Comparison of ENCODE assay signal across 1 cellular context in the genomic region with DNA sequence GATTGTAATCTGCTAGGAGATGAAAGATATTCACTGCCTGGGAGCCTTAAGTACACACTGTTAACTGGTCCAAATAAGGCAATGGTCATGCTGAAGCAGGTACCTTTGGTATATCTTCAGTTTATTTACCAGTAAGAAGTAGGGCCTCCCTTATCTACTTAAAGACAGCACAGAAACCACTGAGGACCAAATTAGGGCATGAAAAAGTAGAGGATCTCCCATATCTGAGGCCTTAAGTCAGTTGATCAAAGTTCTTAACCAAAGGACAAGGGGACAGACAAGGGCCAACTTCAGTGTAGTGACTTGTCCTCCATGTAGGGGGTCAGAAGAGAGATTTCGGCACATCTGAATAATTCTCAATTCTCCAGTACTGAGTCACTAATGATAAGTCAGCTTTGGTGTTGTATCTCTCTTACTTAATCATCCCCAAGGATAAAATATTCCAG.
A peak's percentile ranks its signal among the peaks of the same experiment; 100 is the strongest.
TF ChIP-seq lines count a peak whose summit lies in the region.

No MANE protein-coding gene starts in this region.

TF ChIP-seq in K562, 482 proteins besides CTCF, POLR2A, EP300 and RAD21 (continued from another document and continues in another):
- no peak for TF ChIP-seq EGR1 (conservative IDR thresholded peaks at IDR 0.05)
- TF ChIP-seq GATA2 (CRISPR knock-in tag; IDR thresholded peaks at IDR 0.05) = peak; percentile 3; the same call in 1 of the 2 replicates
- peak; percentile 25; the same call in 1 of the 2 replicates for TF ChIP-seq PML (IDR thresholded peaks at IDR 0.05; ENCODE audit: low read length)
- no peak for TF ChIP-seq FOXJ3 (CRISPR knock-in tag; IDR thresholded peaks at IDR 0.05)
- TF ChIP-seq, protein P1, sequence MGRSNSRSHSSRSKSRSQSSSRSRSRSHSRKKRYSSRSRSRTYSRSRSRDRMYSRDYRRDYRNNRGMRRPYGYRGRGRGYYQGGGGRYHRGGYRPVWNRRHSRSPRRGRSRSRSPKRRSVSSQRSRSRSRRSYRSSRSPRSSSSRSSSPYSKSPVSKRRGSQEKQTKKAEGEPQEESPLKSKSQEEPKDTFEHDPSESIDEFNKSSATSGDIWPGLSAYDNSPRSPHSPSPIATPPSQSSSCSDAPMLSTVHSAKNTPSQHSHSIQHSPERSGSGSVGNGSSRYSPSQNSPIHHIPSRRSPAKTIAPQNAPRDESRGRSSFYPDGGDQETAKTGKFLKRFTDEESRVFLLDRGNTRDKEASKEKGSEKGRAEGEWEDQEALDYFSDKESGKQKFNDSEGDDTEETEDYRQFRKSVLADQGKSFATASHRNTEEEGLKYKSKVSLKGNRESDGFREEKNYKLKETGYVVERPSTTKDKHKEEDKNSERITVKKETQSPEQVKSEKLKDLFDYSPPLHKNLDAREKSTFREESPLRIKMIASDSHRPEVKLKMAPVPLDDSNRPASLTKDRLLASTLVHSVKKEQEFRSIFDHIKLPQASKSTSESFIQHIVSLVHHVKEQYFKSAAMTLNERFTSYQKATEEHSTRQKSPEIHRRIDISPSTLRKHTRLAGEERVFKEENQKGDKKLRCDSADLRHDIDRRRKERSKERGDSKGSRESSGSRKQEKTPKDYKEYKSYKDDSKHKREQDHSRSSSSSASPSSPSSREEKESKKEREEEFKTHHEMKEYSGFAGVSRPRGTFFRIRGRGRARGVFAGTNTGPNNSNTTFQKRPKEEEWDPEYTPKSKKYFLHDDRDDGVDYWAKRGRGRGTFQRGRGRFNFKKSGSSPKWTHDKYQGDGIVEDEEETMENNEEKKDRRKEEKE (IDR thresholded peaks at IDR 0.05; ENCODE audit: borderline replicate concordance in 1 of 2, control insufficient read depth in 1 of 2, low read depth in 2 of 2, low read length in 1 of 2) = no peak
- no peak for TF ChIP-seq ATF1 (CRISPR knock-in tag; IDR thresholded peaks at IDR 0.05)
- TF ChIP-seq ATF1 (tag; IDR thresholded peaks at IDR 0.05) = no peak
- no peak for TF ChIP-seq ZNF707 (CRISPR knock-in tag; conservative IDR thresholded peaks at IDR 0.05)
- TF ChIP-seq, protein P2, sequence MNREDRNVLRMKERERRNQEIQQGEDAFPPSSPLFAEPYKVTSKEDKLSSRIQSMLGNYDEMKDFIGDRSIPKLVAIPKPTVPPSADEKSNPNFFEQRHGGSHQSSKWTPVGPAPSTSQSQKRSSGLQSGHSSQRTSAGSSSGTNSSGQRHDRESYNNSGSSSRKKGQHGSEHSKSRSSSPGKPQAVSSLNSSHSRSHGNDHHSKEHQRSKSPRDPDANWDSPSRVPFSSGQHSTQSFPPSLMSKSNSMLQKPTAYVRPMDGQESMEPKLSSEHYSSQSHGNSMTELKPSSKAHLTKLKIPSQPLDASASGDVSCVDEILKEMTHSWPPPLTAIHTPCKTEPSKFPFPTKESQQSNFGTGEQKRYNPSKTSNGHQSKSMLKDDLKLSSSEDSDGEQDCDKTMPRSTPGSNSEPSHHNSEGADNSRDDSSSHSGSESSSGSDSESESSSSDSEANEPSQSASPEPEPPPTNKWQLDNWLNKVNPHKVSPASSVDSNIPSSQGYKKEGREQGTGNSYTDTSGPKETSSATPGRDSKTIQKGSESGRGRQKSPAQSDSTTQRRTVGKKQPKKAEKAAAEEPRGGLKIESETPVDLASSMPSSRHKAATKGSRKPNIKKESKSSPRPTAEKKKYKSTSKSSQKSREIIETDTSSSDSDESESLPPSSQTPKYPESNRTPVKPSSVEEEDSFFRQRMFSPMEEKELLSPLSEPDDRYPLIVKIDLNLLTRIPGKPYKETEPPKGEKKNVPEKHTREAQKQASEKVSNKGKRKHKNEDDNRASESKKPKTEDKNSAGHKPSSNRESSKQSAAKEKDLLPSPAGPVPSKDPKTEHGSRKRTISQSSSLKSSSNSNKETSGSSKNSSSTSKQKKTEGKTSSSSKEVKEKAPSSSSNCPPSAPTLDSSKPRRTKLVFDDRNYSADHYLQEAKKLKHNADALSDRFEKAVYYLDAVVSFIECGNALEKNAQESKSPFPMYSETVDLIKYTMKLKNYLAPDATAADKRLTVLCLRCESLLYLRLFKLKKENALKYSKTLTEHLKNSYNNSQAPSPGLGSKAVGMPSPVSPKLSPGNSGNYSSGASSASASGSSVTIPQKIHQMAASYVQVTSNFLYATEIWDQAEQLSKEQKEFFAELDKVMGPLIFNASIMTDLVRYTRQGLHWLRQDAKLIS (CRISPR knock-in tag; IDR thresholded peaks at IDR 0.05) = no peak
- TF ChIP-seq ZNF766 (CRISPR knock-in tag; conservative IDR thresholded peaks at IDR 0.05) = peak; percentile 85
- TF ChIP-seq, protein P3, sequence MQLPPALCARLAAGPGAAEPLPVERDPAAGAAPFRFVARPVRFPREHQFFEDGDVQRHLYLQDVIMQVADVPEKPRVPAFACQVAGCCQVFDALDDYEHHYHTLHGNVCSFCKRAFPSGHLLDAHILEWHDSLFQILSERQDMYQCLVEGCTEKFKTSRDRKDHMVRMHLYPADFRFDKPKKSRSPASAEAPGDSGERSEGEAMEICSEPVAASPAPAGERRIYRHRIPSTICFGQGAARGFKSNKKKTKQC (CRISPR knock-in tag; IDR thresholded peaks at IDR 0.05) = no peak
- TF ChIP-seq, protein P4, sequence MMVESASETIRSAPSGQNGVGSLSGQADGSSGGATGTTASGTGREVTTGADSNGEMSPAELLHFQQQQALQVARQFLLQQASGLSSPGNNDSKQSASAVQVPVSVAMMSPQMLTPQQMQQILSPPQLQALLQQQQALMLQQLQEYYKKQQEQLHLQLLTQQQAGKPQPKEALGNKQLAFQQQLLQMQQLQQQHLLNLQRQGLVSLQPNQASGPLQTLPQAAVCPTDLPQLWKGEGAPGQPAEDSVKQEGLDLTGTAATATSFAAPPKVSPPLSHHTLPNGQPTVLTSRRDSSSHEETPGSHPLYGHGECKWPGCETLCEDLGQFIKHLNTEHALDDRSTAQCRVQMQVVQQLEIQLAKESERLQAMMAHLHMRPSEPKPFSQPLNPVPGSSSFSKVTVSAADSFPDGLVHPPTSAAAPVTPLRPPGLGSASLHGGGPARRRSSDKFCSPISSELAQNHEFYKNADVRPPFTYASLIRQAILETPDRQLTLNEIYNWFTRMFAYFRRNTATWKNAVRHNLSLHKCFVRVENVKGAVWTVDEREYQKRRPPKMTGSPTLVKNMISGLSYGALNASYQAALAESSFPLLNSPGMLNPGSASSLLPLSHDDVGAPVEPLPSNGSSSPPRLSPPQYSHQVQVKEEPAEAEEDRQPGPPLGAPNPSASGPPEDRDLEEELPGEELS (CRISPR knock-in tag; IDR thresholded peaks at IDR 0.05; ENCODE audit: borderline replicate concordance) = no peak
- peak; percentile 21; the same call in 1 of the 2 replicates for TF ChIP-seq BACH1 (tag; IDR thresholded peaks at IDR 0.05)
- peak; percentile 39; the same call in 1 of the 2 replicates for TF ChIP-seq RBFOX2 (IDR thresholded peaks at IDR 0.05; ENCODE audit: low read depth, low read length)
- TF ChIP-seq ZKSCAN1 (IDR thresholded peaks at IDR 0.05; ENCODE audit: low read depth, low read length) = no peak
- no peak for TF ChIP-seq NR2F6 (CRISPR knock-in tag; IDR thresholded peaks at IDR 0.05)
- no peak for TF ChIP-seq ZNF561 (CRISPR knock-in tag; conservative IDR thresholded peaks at IDR 0.05)
- TF ChIP-seq ZNF507 (tag; conservative IDR thresholded peaks at IDR 0.05) = no peak
- TF ChIP-seq BCL6 (CRISPR knock-in tag; IDR thresholded peaks at IDR 0.05) = no peak
- TF ChIP-seq ARID1B (IDR thresholded peaks at IDR 0.05) = peak; percentile 62
- TF ChIP-seq, protein P5, sequence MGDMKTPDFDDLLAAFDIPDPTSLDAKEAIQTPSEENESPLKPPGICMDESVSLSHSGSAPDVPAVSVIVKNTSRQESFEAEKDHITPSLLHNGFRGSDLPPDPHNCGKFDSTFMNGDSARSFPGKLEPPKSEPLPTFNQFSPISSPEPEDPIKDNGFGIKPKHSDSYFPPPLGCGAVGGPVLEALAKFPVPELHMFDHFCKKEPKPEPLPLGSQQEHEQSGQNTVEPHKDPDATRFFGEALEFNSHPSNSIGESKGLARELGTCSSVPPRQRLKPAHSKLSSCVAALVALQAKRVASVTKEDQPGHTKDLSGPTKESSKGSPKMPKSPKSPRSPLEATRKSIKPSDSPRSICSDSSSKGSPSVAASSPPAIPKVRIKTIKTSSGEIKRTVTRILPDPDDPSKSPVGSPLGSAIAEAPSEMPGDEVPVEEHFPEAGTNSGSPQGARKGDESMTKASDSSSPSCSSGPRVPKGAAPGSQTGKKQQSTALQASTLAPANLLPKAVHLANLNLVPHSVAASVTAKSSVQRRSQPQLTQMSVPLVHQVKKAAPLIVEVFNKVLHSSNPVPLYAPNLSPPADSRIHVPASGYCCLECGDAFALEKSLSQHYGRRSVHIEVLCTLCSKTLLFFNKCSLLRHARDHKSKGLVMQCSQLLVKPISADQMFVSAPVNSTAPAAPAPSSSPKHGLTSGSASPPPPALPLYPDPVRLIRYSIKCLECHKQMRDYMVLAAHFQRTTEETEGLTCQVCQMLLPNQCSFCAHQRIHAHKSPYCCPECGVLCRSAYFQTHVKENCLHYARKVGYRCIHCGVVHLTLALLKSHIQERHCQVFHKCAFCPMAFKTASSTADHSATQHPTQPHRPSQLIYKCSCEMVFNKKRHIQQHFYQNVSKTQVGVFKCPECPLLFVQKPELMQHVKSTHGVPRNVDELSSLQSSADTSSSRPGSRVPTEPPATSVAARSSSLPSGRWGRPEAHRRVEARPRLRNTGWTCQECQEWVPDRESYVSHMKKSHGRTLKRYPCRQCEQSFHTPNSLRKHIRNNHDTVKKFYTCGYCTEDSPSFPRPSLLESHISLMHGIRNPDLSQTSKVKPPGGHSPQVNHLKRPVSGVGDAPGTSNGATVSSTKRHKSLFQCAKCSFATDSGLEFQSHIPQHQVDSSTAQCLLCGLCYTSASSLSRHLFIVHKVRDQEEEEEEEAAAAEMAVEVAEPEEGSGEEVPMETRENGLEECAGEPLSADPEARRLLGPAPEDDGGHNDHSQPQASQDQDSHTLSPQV (IDR thresholded peaks at IDR 0.05) = peak; percentile 37; the same call in 1 of the 2 replicates
- TF ChIP-seq ZNF324 (CRISPR knock-in tag; IDR thresholded peaks at IDR 0.05) = no peak
- TF ChIP-seq, protein P6, sequence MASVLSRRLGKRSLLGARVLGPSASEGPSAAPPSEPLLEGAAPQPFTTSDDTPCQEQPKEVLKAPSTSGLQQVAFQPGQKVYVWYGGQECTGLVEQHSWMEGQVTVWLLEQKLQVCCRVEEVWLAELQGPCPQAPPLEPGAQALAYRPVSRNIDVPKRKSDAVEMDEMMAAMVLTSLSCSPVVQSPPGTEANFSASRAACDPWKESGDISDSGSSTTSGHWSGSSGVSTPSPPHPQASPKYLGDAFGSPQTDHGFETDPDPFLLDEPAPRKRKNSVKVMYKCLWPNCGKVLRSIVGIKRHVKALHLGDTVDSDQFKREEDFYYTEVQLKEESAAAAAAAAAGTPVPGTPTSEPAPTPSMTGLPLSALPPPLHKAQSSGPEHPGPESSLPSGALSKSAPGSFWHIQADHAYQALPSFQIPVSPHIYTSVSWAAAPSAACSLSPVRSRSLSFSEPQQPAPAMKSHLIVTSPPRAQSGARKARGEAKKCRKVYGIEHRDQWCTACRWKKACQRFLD (CRISPR knock-in tag; IDR thresholded peaks at IDR 0.05) = peak; percentile 0; the same call in 1 of the 2 replicates
- no peak for TF ChIP-seq SRSF3 (IDR thresholded peaks at IDR 0.05; ENCODE audit: insufficient read depth, low read length)
- no peak for TF ChIP-seq NRF1 (conservative IDR thresholded peaks at IDR 0.05 in 1 of 2, IDR thresholded peaks at IDR 0.05 in 1 of 2)
- TF ChIP-seq GTF2A2 (tag; IDR thresholded peaks at IDR 0.05) = no peak
- TF ChIP-seq MTA2 (IDR thresholded peaks at IDR 0.05; ENCODE audit: low read depth) = no peak
- peak; percentile 85 for TF ChIP-seq FOXJ2 (tag; IDR thresholded peaks at IDR 0.05)
- TF ChIP-seq POU5F1 (IDR thresholded peaks at IDR 0.05; ENCODE audit: borderline replicate concordance, low read depth, low read length, partially characterized antibody) = no peak
- TF ChIP-seq SNRNP70 (optimal IDR thresholded peaks at IDR 0.05; ENCODE audit: low read depth, low read length) = no peak
- TF ChIP-seq, protein P7, sequence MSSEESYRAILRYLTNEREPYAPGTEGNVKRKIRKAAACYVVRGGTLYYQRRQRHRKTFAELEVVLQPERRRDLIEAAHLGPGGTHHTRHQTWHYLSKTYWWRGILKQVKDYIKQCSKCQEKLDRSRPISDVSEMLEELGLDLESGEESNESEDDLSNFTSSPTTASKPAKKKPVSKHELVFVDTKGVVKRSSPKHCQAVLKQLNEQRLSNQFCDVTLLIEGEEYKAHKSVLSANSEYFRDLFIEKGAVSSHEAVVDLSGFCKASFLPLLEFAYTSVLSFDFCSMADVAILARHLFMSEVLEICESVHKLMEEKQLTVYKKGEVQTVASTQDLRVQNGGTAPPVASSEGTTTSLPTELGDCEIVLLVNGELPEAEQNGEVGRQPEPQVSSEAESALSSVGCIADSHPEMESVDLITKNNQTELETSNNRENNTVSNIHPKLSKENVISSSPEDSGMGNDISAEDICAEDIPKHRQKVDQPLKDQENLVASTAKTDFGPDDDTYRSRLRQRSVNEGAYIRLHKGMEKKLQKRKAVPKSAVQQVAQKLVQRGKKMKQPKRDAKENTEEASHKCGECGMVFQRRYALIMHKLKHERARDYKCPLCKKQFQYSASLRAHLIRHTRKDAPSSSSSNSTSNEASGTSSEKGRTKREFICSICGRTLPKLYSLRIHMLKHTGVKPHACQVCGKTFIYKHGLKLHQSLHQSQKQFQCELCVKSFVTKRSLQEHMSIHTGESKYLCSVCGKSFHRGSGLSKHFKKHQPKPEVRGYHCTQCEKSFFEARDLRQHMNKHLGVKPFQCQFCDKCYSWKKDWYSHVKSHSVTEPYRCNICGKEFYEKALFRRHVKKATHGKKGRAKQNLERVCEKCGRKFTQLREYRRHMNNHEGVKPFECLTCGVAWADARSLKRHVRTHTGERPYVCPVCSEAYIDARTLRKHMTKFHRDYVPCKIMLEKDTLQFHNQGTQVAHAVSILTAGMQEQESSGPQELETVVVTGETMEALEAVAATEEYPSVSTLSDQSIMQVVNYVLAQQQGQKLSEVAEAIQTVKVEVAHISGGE (CRISPR knock-in tag; IDR thresholded peaks at IDR 0.05) = 0 out of 6 replicates have a peak, but pooled peaks of 1 of the 3 experiments have one; percentile 36
- TF ChIP-seq, protein P8, sequence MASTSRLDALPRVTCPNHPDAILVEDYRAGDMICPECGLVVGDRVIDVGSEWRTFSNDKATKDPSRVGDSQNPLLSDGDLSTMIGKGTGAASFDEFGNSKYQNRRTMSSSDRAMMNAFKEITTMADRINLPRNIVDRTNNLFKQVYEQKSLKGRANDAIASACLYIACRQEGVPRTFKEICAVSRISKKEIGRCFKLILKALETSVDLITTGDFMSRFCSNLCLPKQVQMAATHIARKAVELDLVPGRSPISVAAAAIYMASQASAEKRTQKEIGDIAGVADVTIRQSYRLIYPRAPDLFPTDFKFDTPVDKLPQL (IDR thresholded peaks at IDR 0.05; ENCODE audit: extremely low read depth, insufficient read length) = no peak
- TF ChIP-seq, protein P9, sequence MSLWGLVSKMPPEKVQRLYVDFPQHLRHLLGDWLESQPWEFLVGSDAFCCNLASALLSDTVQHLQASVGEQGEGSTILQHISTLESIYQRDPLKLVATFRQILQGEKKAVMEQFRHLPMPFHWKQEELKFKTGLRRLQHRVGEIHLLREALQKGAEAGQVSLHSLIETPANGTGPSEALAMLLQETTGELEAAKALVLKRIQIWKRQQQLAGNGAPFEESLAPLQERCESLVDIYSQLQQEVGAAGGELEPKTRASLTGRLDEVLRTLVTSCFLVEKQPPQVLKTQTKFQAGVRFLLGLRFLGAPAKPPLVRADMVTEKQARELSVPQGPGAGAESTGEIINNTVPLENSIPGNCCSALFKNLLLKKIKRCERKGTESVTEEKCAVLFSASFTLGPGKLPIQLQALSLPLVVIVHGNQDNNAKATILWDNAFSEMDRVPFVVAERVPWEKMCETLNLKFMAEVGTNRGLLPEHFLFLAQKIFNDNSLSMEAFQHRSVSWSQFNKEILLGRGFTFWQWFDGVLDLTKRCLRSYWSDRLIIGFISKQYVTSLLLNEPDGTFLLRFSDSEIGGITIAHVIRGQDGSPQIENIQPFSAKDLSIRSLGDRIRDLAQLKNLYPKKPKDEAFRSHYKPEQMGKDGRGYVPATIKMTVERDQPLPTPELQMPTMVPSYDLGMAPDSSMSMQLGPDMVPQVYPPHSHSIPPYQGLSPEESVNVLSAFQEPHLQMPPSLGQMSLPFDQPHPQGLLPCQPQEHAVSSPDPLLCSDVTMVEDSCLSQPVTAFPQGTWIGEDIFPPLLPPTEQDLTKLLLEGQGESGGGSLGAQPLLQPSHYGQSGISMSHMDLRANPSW (CRISPR knock-in tag; IDR thresholded peaks at IDR 0.05) = no peak
- TF ChIP-seq MAFK (IDR thresholded peaks at IDR 0.05; ENCODE audit: low read length) = no peak
